25 cellular contexts compared by ENCODE assay signal in the genomic region with DNA sequence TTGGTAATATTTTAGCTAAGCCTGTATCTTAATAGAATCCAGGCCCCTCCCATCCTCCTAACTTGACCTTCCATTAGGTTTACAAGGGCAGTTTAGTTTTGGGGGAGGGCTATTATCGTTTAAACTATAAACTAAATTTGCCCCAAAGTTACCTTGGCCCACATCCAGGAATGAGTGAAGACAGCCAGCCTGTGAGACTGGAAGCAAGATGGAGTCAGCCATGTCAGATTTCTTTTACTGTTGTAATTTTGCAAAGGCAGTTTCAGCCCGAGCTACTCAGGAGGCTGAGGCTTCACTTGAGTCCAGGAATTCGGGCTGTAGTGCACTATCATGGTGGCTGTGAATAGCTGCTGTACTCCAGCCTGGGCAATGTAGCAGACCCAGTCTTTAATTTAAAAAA. TPM values are rescaled to one million over a fixed set of nuclear protein-coding genes. Genes with fewer than 3 reads are reported as not detected.
"Had no signal": no experiment of that assay in that cellular context is flagged by ENCODE, and none has a peak within 500 bp of the region (broad histone marks: within the 10 kb centered on the region; RNA-seq: fewer than 3 reads in every experiment).

No MANE protein-coding gene starts in this region.

- H3K27ac Mint-ChIP-seq: immature natural killer cell; memory B cell; mesothelial cell of epicardium; natural killer cell; stimulated activated naive B cell treated with anti-CD40 and anti-IgM and Interleukin-4, amounts not matched to agents 10 μg/mL and 1 μg/mL and 100 μg/mL, for 72 hours; stimulated activated naive CD8-positive, alpha-beta T cell treated with anti-CD3 and anti-CD28 coated beads, Interleukin-15, amount 100 ng/mL, for 72 hours had no signal

- H3K4me3 ChIP-seq: esophagus squamous epithelium, left ventricle myocardium inferior, lower lobe of right lung, ovary, right atrium auricular region, sigmoid colon, skin epidermis, testis, tibial nerve, upper lobe of right lung, vagina had no signal

- H3K4me3 Mint-ChIP-seq: immature natural killer cell; memory B cell; mesothelial cell of epicardium; natural killer cell; neural crest cell; stimulated activated naive B cell treated with anti-CD40 and anti-IgM and Interleukin-4, amounts not matched to agents 10 μg/mL and 1 μg/mL and 100 μg/mL, for 72 hours; stimulated activated naive CD8-positive, alpha-beta T cell treated with anti-CD3 and anti-CD28 coated beads, Interleukin-15, amount 100 ng/mL, for 72 hours had no signal

- H3K27ac ChIP-seq: esophagus squamous epithelium, foreskin keratinocyte, left ventricle myocardium inferior, lower lobe of right lung, ovary, right atrium auricular region, sigmoid colon, skin epidermis, testis, tibial nerve, upper lobe of right lung had no signal

- H3K36me3 Mint-ChIP-seq: immature natural killer cell; memory B cell; mesothelial cell of epicardium; natural killer cell; stimulated activated naive B cell treated with anti-CD40 and anti-IgM and Interleukin-4, amounts not matched to agents 10 μg/mL and 1 μg/mL and 100 μg/mL, for 72 hours had no signal

- H3K9me3 ChIP-seq: esophagus squamous epithelium, left ventricle myocardium inferior, lower lobe of right lung, ovary, right atrium auricular region, sigmoid colon, testis, tibial nerve, upper lobe of right lung, vagina had no signal

- ATAC-seq: left cardiac atrium; lower lobe of right lung; natural killer cell; stimulated activated naive B cell treated with anti-CD40 and anti-IgM and Interleukin-4, amounts not matched to agents 10 μg/mL and 1 μg/mL and 100 μg/mL, for 72 hours; stimulated activated naive CD8-positive, alpha-beta T cell treated with anti-CD3 and anti-CD28 coated beads, Interleukin-15, amount 100 ng/mL, for 72 hours; upper lobe of right lung had no signal

- DNase-seq: effector memory CD4-positive, alpha-beta T cell; esophagus squamous epithelium; foreskin keratinocyte; immature natural killer cell; left cardiac atrium; left ventricle myocardium inferior; lower lobe of right lung; natural killer cell; nucleus accumbens; ovary; sigmoid colon; stimulated activated CD4-positive, alpha-beta T cell treated with anti-CD3 and anti-CD28 coated beads, Interleukin-2, amount 100 ng/mL, for 24 hours; stimulated activated CD4-positive, alpha-beta T cell treated with anti-CD3 and anti-CD28 coated beads, Interleukin-4, amount 100 ng/mL, for 4 hours; stimulated activated naive B cell treated with anti-CD40 and anti-IgM and Interleukin-4, amounts not matched to agents 10 μg/mL and 1 μg/mL and 100 μg/mL, for 72 hours; stimulated activated naive CD8-positive, alpha-beta T cell treated with anti-CD3 and anti-CD28 coated beads, Interleukin-15, amount 100 ng/mL, for 72 hours; upper lobe of right lung had no signal

- H3K27me3 ChIP-seq: esophagus squamous epithelium, foreskin keratinocyte, ovary, right atrium auricular region, sigmoid colon, testis, tibial nerve, upper lobe of right lung, vagina had no signal

- H3K27me3 Mint-ChIP-seq: memory B cell; stimulated activated naive B cell treated with anti-CD40 and anti-IgM and Interleukin-4, amounts not matched to agents 10 μg/mL and 1 μg/mL and 100 μg/mL, for 72 hours; stimulated activated naive CD8-positive, alpha-beta T cell treated with anti-CD3 and anti-CD28 coated beads, Interleukin-15, amount 100 ng/mL, for 72 hours had no signal

- H3K36me3 ChIP-seq: esophagus squamous epithelium, left ventricle myocardium inferior, lower lobe of right lung, ovary, right atrium auricular region, sigmoid colon, tibial nerve, upper lobe of right lung, vagina had no signal

- H3K9me3 Mint-ChIP-seq: immature natural killer cell; memory B cell; mesothelial cell of epicardium; natural killer cell; neural crest cell; stimulated activated naive B cell treated with anti-CD40 and anti-IgM and Interleukin-4, amounts not matched to agents 10 μg/mL and 1 μg/mL and 100 μg/mL, for 72 hours; stimulated activated naive CD8-positive, alpha-beta T cell treated with anti-CD3 and anti-CD28 coated beads, Interleukin-15, amount 100 ng/mL, for 72 hours had no signal

- H3K4me1 ChIP-seq: foreskin keratinocyte, left ventricle myocardium inferior, lower lobe of right lung, right atrium auricular region, sigmoid colon, testis, upper lobe of right lung had no signal

- H3K4me1 Mint-ChIP-seq: memory B cell had no signal

RNA-seq across cellular contexts. Expression of gene ARL11, which starts 25.0 kb away (rescaled TPM):
- total RNA-seq: myocyte, neural crest cell had no signal
